27 cellular contexts compared by ENCODE assay signal in the genomic region with DNA sequence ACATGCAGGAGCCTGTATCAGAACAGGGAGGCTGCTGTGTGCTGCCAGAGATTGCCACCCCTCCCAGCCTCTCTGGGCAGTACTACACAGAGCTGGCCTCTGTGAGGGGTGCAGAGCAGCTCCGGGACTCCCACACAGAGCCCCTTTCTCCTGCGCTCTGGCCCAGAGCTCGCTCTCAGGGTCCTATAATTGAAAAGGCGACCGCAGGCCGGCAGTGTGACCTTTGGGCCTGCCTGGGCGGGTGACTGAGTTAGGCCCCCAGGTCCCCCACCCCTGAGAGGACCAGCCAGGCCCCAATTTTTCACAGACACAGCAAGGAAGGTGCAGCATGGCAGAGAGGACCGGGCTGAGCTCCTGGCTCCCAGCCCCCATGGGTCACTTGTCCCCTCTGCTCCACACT.
A peak's percentile ranks its signal among the peaks of the same experiment; 100 is the strongest.
DNase-seq lines count a peak whose midpoint lies in the region; ATAC-seq, FAIRE-seq and TF ChIP-seq lines count a peak whose summit lies in the region.
"Had no signal": no experiment of that assay in that cellular context is flagged by ENCODE, and none has a peak within 500 bp of the region (broad histone marks: within the 10 kb centered on the region; RNA-seq: fewer than 3 reads in every experiment).

No MANE protein-coding gene starts in this region.

- no peak overlapping the region for H2BK12ac ChIP-seq in H1 (ENCODE audit: low read depth, low read length)
- peak overlapping the region; percentile 41 for H2BK12ac ChIP-seq in neuronal stem cell (ENCODE audit: low read length)

- H3K18ac ChIP-seq in H1 (ENCODE audit: extremely low read depth, low read length) (no peak overlapping the region), neuronal stem cell (ENCODE audit: low read length) (peak overlapping the region; percentile 23)

- H3K9me3 Mint-ChIP-seq in MCF 10A (ENCODE audit: unreplicated experiment), result no peaks in the 10 kb centered on the region
- H3K9me3 Mint-ChIP-seq: activated naive CD8-positive, alpha-beta T cell treated with anti-CD3 and anti-CD28 coated beads for 36 hours; CD8-positive, alpha-beta memory T cell; T-cell; WTC11 had no signal

- no peaks in the 10 kb centered on the region for H3K79me2 ChIP-seq in H1 (ENCODE audit: control insufficient read depth in 1 of 2, insufficient read depth in 2 of 2, low read length in 2 of 2)

- H3K4ac ChIP-seq in H1 (replicated peaks; ENCODE audit: insufficient read length, low read depth, low read length) (no peak overlapping the region), neuronal stem cell (ENCODE audit: low read length) (peak overlapping the region; percentile 31)

- peaks cover 5% of the 10 kb centered on the region for H3K4me1 Mint-ChIP-seq in MCF 10A (ENCODE audit: insufficient read depth, unreplicated experiment)

- H2BK5ac ChIP-seq in H1 (ENCODE audit: low read depth, low read length), result no peak overlapping the region
- H2BK5ac ChIP-seq in neuronal stem cell (ENCODE audit: low read length), result no peak overlapping the region

- FAIRE-seq in H1 (lab: Jason Lieb, UNC), result no peak
- FAIRE-seq: A204.1 had no signal

- H4K20me1 ChIP-seq in H1 (replicated peaks in 1 of 2; ENCODE audit: control insufficient read depth in 1 of 2, insufficient read depth in 2 of 2, low read length in 2 of 2), result no peaks in the 10 kb centered on the region

- peaks cover 0 to 35% of the 10 kb centered on the region in 2 donors for H3K4me1 ChIP-seq in breast epithelium
- H3K4me1 ChIP-seq in H1 (replicated peaks in 1 of 4; ENCODE audit: control insufficient read depth in 3 of 4, insufficient read depth in 4 of 4, low read length in 3 of 4), result peaks cover 0 to 2% (median 0%) of the 10 kb centered on the region in 4 experiments; a peak in 1 of 7 replicates
- peaks cover 28 to 29% of the 10 kb centered on the region in 2 donors for H3K4me1 ChIP-seq in neuronal stem cell (ENCODE audit: control insufficient read depth in 2 of 2, insufficient read depth in 1 of 2, low read depth in 1 of 2, low read length in 2 of 2)
- peaks cover 50% of the 10 kb centered on the region for H3K4me1 ChIP-seq in vagina

- H3K23ac ChIP-seq in H1 (ENCODE audit: insufficient read length), result no peak overlapping the region
- H3K23ac ChIP-seq in neuronal stem cell (ENCODE audit: low read depth, low read length, poor library complexity), result no peak overlapping the region

- no peak overlapping the region for H3K4me3 ChIP-seq in breast epithelium
- H3K4me3 ChIP-seq in H1 (ENCODE audit: extremely low read depth in 1 of 4, insufficient read depth in 2 of 4, low read depth in 3 of 4, low read length in 4 of 4), result no peak overlapping the region
- H3K4me3 ChIP-seq in neuronal stem cell (ENCODE audit: low read length in 2 of 2), result no peak overlapping the region
- no peak overlapping the region for H3K4me3 ChIP-seq in vagina
- H3K4me3 ChIP-seq: esophagus squamous epithelium had no signal

- no peak overlapping the region for H3K4me2 ChIP-seq in H1 (ENCODE audit: insufficient read depth in 1 of 2, low read depth in 2 of 2, low read length in 2 of 2)
- no peak overlapping the region for H3K4me2 ChIP-seq in neuronal stem cell (ENCODE audit: insufficient read depth, low read length, poor library complexity, severe bottlenecking)

- H3K27me3 ChIP-seq in breast epithelium (no peaks in the 10 kb centered on the region), H1 (replicated peaks in 1 of 4; ENCODE audit: control insufficient read depth in 3 of 4, extremely low read depth in 1 of 4, insufficient read depth in 3 of 4, low read length in 3 of 4) (no peaks in the 10 kb centered on the region; a peak in 1 of 7 replicates), neuronal stem cell (ENCODE audit: control insufficient read depth in 3 of 3, insufficient read depth in 3 of 3, low read depth in 1 of 3, low read length in 3 of 3) (no peaks in the 10 kb centered on the region), vagina (no peaks in the 10 kb centered on the region)
- H3K27me3 ChIP-seq: esophagus squamous epithelium had no signal

- H3K9me3 ChIP-seq in breast epithelium, result no peaks in the 10 kb centered on the region
- no peaks in the 10 kb centered on the region for H3K9me3 ChIP-seq in H1 (ENCODE audit: insufficient read depth in 2 of 2, low read depth in 1 of 2, low read length in 1 of 2)
- H3K9me3 ChIP-seq in neuronal stem cell (replicated peaks in 1 of 2; ENCODE audit: control insufficient read depth in 2 of 2, insufficient read depth in 1 of 2, low read depth in 1 of 2, low read length in 2 of 2), result peaks cover 0 to 3% of the 10 kb centered on the region in 2 donors
- H3K9me3 ChIP-seq in vagina, result no peaks in the 10 kb centered on the region
- H3K9me3 ChIP-seq: esophagus squamous epithelium had no signal

- H3K36me3 ChIP-seq in breast epithelium (no peaks in the 10 kb centered on the region), H1 (ENCODE audit: control insufficient read depth in 2 of 4, insufficient read depth in 4 of 4, low read length in 3 of 4) (no peaks in the 10 kb centered on the region), neuronal stem cell (replicated peaks in 1 of 2; ENCODE audit: control insufficient read depth in 2 of 2, insufficient read depth in 2 of 2, low read length in 2 of 2) (no peaks in the 10 kb centered on the region), vagina (no peaks in the 10 kb centered on the region)
- H3K36me3 ChIP-seq: esophagus squamous epithelium had no signal

- no TSS peak for BruUV-seq in MCF 10A (replicated peaks; lab: Mats Ljungman, UMichigan)

- no peak overlapping the region for H2BK20ac ChIP-seq in H1 (ENCODE audit: low read length)

- H2BK120ac ChIP-seq in H1 (replicated peaks; ENCODE audit: low read depth, low read length), result no peak overlapping the region
- H2BK120ac ChIP-seq in neuronal stem cell (ENCODE audit: low read depth, low read length), result peak overlapping the region; percentile 11

- ATAC-seq in HG03097 (IDR thresholded peaks at IDR 0.05; ENCODE audit: low FRiP score, unreplicated experiment), result no peak
- ATAC-seq: T-cell, WTC11 had no signal

- CTCF ChIA-PET in MCF 10A (lab: Yijun Ruan, JAX) (interaction anchor here (0.6 kb wide), 2 partner anchors 452 to 704 kb away, joined by 3 read pairs; no protein-coding TSS in a partner anchor), H1 (lab: Charles Lee; ENCODE audit: partially characterized antibody) (interaction anchor here (0.6 to 3.3 kb wide), 9 partner anchors 19 to 418 kb away, joined by 3 to 11 read pairs (median 3); no protein-coding TSS in a partner anchor)

- H2BK15ac ChIP-seq in H1 (ENCODE audit: low read length), result no peak overlapping the region
- no peak overlapping the region for H2BK15ac ChIP-seq in neuronal stem cell (ENCODE audit: low read length)

- H2AK5ac ChIP-seq in H1 (ENCODE audit: low read depth, low read length) (no peak overlapping the region), neuronal stem cell (ENCODE audit: low read depth, low read length) (peak overlapping the region; percentile 12)

- no peak for TF ChIP-seq EP300 in H1 (IDR thresholded peaks at IDR 0.05; ENCODE audit: borderline replicate concordance in 1 of 2, low read depth in 2 of 2, low read length in 2 of 2)

- TF ChIP-seq RAD21 in H1 (IDR thresholded peaks at IDR 0.05 in 1 of 2, conservative IDR thresholded peaks at IDR 0.05 in 1 of 2; ENCODE audit: low read depth in 2 of 2, low read length in 2 of 2), result no peak

- H4K91ac ChIP-seq in H1 (replicated peaks; ENCODE audit: insufficient read length, low read length), result no peak overlapping the region
- no peak overlapping the region for H4K91ac ChIP-seq in neuronal stem cell (ENCODE audit: low read depth, low read length, poor library complexity)

- intact Hi-C loops in breast epithelium (cut with DNase I; ENCODE audit: low total_unique reads), result no loop called here
- intact Hi-C loops in MCF 10A (cut with micrococcal nuclease), result no loop called here
- intact Hi-C loops in vagina (cut with DNase I), result no loop called here

- H3K36me3 Mint-ChIP-seq in MCF 10A (ENCODE audit: insufficient read depth, unreplicated experiment), result no peaks in the 10 kb centered on the region
- H3K36me3 Mint-ChIP-seq: activated naive CD8-positive, alpha-beta T cell treated with anti-CD3 and anti-CD28 coated beads for 36 hours; T-cell; WTC11 had no signal

- TF ChIP-seq CTCF in breast epithelium (IDR thresholded peaks at IDR 0.05), result no peak
- no peak for TF ChIP-seq CTCF in MCF 10A (IDR thresholded peaks at IDR 0.05; ENCODE audit: unreplicated experiment)
- TF ChIP-seq CTCF in H1 (IDR thresholded peaks at IDR 0.05; ENCODE audit: control extremely low read depth in 1 of 3, insufficient read depth in 1 of 3, low read depth in 1 of 3, low read length in 3 of 3), result no peak
- TF ChIP-seq CTCF in vagina (IDR thresholded peaks at IDR 0.05), result no peak

- H3K27ac ChIP-seq in breast epithelium, result peak overlapping the region; percentile 22 to 66
- no peak overlapping the region for H3K27ac ChIP-seq in H1 (ENCODE audit: low read depth, low read length)
- no peak overlapping the region for H3K27ac ChIP-seq in neuronal stem cell (replicated peaks; ENCODE audit: low read length)
- peak overlapping the region; percentile 82 for H3K27ac ChIP-seq in vagina

- H3K27ac Mint-ChIP-seq in MCF 10A (ENCODE audit: low read depth, unreplicated experiment), result no peak overlapping the region
- H3K27ac Mint-ChIP-seq: activated naive CD8-positive, alpha-beta T cell treated with anti-CD3 and anti-CD28 coated beads for 36 hours; T-cell; WTC11 had no signal

- H2AFZ ChIP-seq in H1 (ENCODE audit: low read length) (no peak overlapping the region), neuronal stem cell (ENCODE audit: low read length) (no peak overlapping the region)

- POLR2A ChIA-PET in MCF 10A (lab: Yijun Ruan, JAX) (interaction anchor here (0.9 to 1.0 kb wide), 2 partner anchors 15 to 108 kb away, joined by 3 read pairs; no protein-coding TSS in a partner anchor), H1 (lab: Charles Lee; ENCODE audit: partially characterized antibody) (interaction anchor here (0.8 kb wide), 1 partner anchor 206 kb away, joined by 4 read pairs; no protein-coding TSS in a partner anchor)

- H3K14ac ChIP-seq in H1 (ENCODE audit: insufficient read length) (no peak overlapping the region), neuronal stem cell (ENCODE audit: low read length) (no peak overlapping the region)

- no peak overlapping the region for H4K5ac ChIP-seq in H1 (ENCODE audit: insufficient read length, low read depth, low read length)

- no peak overlapping the region for H3K4me3 Mint-ChIP-seq in MCF 10A (ENCODE audit: unreplicated experiment)
- H3K4me3 Mint-ChIP-seq: activated naive CD8-positive, alpha-beta T cell treated with anti-CD3 and anti-CD28 coated beads for 36 hours; CD8-positive, alpha-beta memory T cell; T-cell; WTC11 had no signal

- no peak overlapping the region for H3K9ac ChIP-seq in H1 (replicated peaks in 1 of 4; ENCODE audit: extremely low read depth in 1 of 4, low read depth in 3 of 4, low read length in 3 of 4)
- H3K9ac ChIP-seq in neuronal stem cell (ENCODE audit: low read depth, low read length, poor library complexity), result no peak overlapping the region

- H3K56ac ChIP-seq in H1 (replicated peaks; ENCODE audit: insufficient read length, low read depth, low read length), result no peak overlapping the region

- WGBS in H1 (ENCODE audit: extremely low coverage in 1 of 2, insufficient coverage in 1 of 2, insufficient read length in 1 of 2, insufficient replicate concordance in 2 of 2, low coverage in 1 of 2, low lambda C conversion rate in 2 of 2, missing lambda C conversion rate in 1 of 2), 2 experiments, result 82% methylated on average over 8 of the region's 8 CpGs; no CpG with 5 or more reads in 1 of the 2 experiments
- WGBS in neuronal stem cell (ENCODE audit: extremely low coverage in 2 of 2, insufficient read length in 2 of 2, insufficient replicate concordance in 1 of 2), 2 donors, result no CpG with 5 or more reads among the region's 8 CpGs

- H3K27me3 Mint-ChIP-seq in MCF 10A (ENCODE audit: insufficient read depth, unreplicated experiment), result no peaks in the 10 kb centered on the region
- H3K27me3 Mint-ChIP-seq: activated naive CD8-positive, alpha-beta T cell treated with anti-CD3 and anti-CD28 coated beads for 36 hours; CD8-positive, alpha-beta memory T cell; naive B cell; T-cell had no signal

- TF ChIP-seq POLR2A in breast epithelium (IDR thresholded peaks at IDR 0.05) (no peak), H1 (IDR thresholded peaks at IDR 0.05; ENCODE audit: control extremely low read depth in 1 of 2, low read depth in 2 of 2, low read length in 2 of 2) (no peak), vagina (IDR thresholded peaks at IDR 0.05) (no peak)

- H3K79me1 ChIP-seq in H1 (ENCODE audit: low read depth, low read length), result no peaks in the 10 kb centered on the region
- no peaks in the 10 kb centered on the region for H3K79me1 ChIP-seq in neuronal stem cell (ENCODE audit: low read depth, low read length)

- no peaks in the 10 kb centered on the region for H3K23me2 ChIP-seq in H1 (ENCODE audit: low read depth, low read length)

- peak in 1 of 2 donors; percentile 7 for DNase-seq in breast epithelium (ENCODE audit: low spot score in 2 of 2)
- DNase-seq in MCF 10A (ENCODE audit: unreplicated experiment), result no peak
- peak in 1 of 2 experiments; percentile 34 for DNase-seq in H1 (ENCODE audit: low read depth in 1 of 2, low spot score in 2 of 2)
- no peak for DNase-seq in neuronal stem cell (ENCODE audit: low spot score)
- DNase-seq in vagina (ENCODE audit: extremely low spot score in 2 of 2), result peak; percentile 64 to 78
- no peak for DNase-seq in activated effector memory CD4-positive, alpha-beta T cell treated with Interleukin-2 at 50 U/mL for 16 hours
- no peak for DNase-seq in kidney tubule cell (ENCODE audit: low spot score)
- DNase-seq: activated naive CD8-positive, alpha-beta T cell treated with anti-CD3 and anti-CD28 coated beads for 36 hours; AML-193; aorta; CD8-positive, alpha-beta memory T cell; esophagus squamous epithelium; foreskin melanocyte; hippocampal formation; KBM-7; MM.1S; naive B cell; NCI-H1417; NCI-H2081; NCI-H345; NCI-H748 treated with DMSO at 0.1 percent for 48 hours; occipital lobe; stimulated activated CD4-positive, alpha-beta T cell treated with anti-CD3 and anti-CD28 coated beads, Interleukin-2, amount 100 ng/mL, for 48 hours; T-cell had no signal

- H4K8ac ChIP-seq in H1 (ENCODE audit: extremely low read depth, insufficient read depth, low read length) (peak overlapping the region; percentile 17; the same call in 1 of the 2 replicates), neuronal stem cell (ENCODE audit: low read depth, low read length) (no peak overlapping the region)

Comparison
In these comparisons a context has a peak if more than half of its experiments do, and no peak if none do; other contexts are left out.
1. DNase-seq: peak in vagina (2 of 2); none in MCF 10A (single experiment), neuronal stem cell (single experiment), activated effector memory CD4-positive, alpha-beta T cell treated with Interleukin-2 at 50 U/mL for 16 hours (single experiment) and kidney tubule cell (single experiment).
2. H3K27ac ChIP-seq: peak in breast epithelium (2 of 2) and vagina (single experiment); none in H1 (single experiment) and neuronal stem cell (single experiment).